ENCODE assay signal across 1 cellular context in genomic region chr9:126365780-126366179, GRCh38.
TF ChIP-seq lines count a peak whose summit lies in the region.

No MANE protein-coding gene starts in this region.

TF ChIP-seq in HepG2, 621 proteins besides CTCF, POLR2A, EP300 and RAD21:
- TF ChIP-seq STAG1 (CRISPR knock-in tag; IDR thresholded peaks at IDR 0.05) (peak; percentile 26; the same call in 1 of the 2 replicates), KDM1A (CRISPR knock-in tag; IDR thresholded peaks at IDR 0.05) (no peak), HNRNPK (IDR thresholded peaks at IDR 0.05; ENCODE audit: low read depth, low read length, poor library complexity, severe bottlenecking) (peak; percentile 13)
